In the genomic region with DNA sequence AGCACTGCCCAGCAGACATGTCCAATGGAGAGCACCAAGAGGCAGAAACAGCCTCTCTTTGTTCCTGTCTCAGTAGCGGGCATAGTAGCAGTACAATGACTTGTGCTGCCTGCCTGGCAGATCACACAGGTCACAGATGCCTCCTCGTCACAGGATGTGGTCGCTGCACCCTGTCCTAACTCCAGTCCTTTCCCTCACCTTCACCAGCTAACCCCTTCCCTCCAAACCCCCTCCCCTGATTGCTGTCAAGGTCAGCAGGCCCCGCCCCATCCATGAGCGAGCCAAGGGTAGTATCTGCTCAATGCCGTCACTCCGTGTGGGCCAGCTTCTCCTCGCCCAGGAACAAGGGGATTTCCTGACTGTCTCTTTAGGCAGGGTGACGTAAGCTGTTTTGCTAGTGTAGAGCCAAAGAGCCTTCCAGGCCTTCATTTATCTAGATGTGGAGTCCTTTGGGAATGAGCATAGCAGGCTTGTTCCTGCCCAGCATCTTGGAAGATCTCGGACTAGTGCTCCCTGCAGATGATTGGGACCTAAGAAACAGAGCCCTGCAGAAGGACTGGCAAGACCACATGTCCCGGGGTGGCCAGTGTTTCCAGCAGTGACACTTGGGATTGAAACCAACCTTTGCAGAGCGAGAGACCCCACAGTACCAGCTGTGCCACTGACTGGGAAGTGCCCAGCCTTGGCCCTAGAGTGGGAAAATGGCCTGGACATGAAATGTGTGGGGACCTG, we compare ENCODE assay signal across 1 cellular context.
TF ChIP-seq lines count a peak whose summit lies in the region.

No MANE protein-coding gene starts in this region.

TF ChIP-seq in GM12878, 131 proteins besides CTCF, POLR2A, EP300 and RAD21 (continued from another document and continues in another):
- TF ChIP-seq SKIL (IDR thresholded peaks at IDR 0.05; ENCODE audit: low read depth, poor library complexity, severe bottlenecking): no peak
- no peak for TF ChIP-seq E2F8 (IDR thresholded peaks at IDR 0.05; ENCODE audit: low read depth, partially characterized antibody)
- peak; percentile 56 to 64 for TF ChIP-seq IKZF2 (IDR thresholded peaks at IDR 0.05)
- TF ChIP-seq BACH1 (IDR thresholded peaks at IDR 0.05; ENCODE audit: borderline replicate concordance): no peak
- TF ChIP-seq TARDBP (IDR thresholded peaks at IDR 0.05; ENCODE audit: borderline replicate concordance): no peak
- TF ChIP-seq KAT2A (conservative IDR thresholded peaks at IDR 0.05; ENCODE audit: control insufficient read depth, low read depth, low read length): no peak
- TF ChIP-seq ZNF217 (IDR thresholded peaks at IDR 0.05): no peak
- peak; percentile 5; the same call in 1 of the 2 replicates for TF ChIP-seq BMI1 (IDR thresholded peaks at IDR 0.05; ENCODE audit: borderline replicate concordance)
- no peak for TF ChIP-seq TCF12 (IDR thresholded peaks at IDR 0.05; ENCODE audit: low read depth, low read length)
- TF ChIP-seq CEBPB (IDR thresholded peaks at IDR 0.05; ENCODE audit: borderline replicate concordance in 1 of 2, low read depth in 2 of 2, low read length in 2 of 2): no peak
- TF ChIP-seq POLR2AphosphoS5 (IDR thresholded peaks at IDR 0.05; ENCODE audit: low read length): no peak
- no peak for TF ChIP-seq SMC3 (IDR thresholded peaks at IDR 0.05; ENCODE audit: borderline replicate concordance, low read length)
- no peak for TF ChIP-seq NFYA (IDR thresholded peaks at IDR 0.05; ENCODE audit: borderline replicate concordance, low read depth, low read length)
- TF ChIP-seq, protein P1, sequence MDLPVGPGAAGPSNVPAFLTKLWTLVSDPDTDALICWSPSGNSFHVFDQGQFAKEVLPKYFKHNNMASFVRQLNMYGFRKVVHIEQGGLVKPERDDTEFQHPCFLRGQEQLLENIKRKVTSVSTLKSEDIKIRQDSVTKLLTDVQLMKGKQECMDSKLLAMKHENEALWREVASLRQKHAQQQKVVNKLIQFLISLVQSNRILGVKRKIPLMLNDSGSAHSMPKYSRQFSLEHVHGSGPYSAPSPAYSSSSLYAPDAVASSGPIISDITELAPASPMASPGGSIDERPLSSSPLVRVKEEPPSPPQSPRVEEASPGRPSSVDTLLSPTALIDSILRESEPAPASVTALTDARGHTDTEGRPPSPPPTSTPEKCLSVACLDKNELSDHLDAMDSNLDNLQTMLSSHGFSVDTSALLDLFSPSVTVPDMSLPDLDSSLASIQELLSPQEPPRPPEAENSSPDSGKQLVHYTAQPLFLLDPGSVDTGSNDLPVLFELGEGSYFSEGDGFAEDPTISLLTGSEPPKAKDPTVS (IDR thresholded peaks at IDR 0.05; ENCODE audit: low read depth, low read length): no peak
- peak; percentile 74; the same call in 1 of the 2 replicates for TF ChIP-seq DPF2 (IDR thresholded peaks at IDR 0.05)
- no peak for TF ChIP-seq RCOR1 (conservative IDR thresholded peaks at IDR 0.05; ENCODE audit: low read depth, low read length)
- no peak for TF ChIP-seq ZNF384 (IDR thresholded peaks at IDR 0.05; ENCODE audit: borderline replicate concordance, low read depth, low read length)
- no peak for TF ChIP-seq ASH2L (IDR thresholded peaks at IDR 0.05; ENCODE audit: borderline replicate concordance, low read depth)
- no peak for TF ChIP-seq MXI1 (IDR thresholded peaks at IDR 0.05; ENCODE audit: low read depth, low read length)
- TF ChIP-seq POU2F2 (IDR thresholded peaks at IDR 0.05; ENCODE audit: borderline replicate concordance, low read depth, low read length): no peak
- TF ChIP-seq MEF2A (IDR thresholded peaks at IDR 0.05; ENCODE audit: insufficient read depth, low read depth, low read length): no peak
- TF ChIP-seq, protein P2, sequence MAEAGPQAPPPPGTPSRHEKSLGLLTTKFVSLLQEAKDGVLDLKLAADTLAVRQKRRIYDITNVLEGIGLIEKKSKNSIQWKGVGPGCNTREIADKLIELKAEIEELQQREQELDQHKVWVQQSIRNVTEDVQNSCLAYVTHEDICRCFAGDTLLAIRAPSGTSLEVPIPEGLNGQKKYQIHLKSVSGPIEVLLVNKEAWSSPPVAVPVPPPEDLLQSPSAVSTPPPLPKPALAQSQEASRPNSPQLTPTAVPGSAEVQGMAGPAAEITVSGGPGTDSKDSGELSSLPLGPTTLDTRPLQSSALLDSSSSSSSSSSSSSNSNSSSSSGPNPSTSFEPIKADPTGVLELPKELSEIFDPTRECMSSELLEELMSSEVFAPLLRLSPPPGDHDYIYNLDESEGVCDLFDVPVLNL (IDR thresholded peaks at IDR 0.05; ENCODE audit: low read depth, low read length): no peak
- TF ChIP-seq NRF1 (conservative IDR thresholded peaks at IDR 0.05; ENCODE audit: low read depth, low read length): no peak
- no peak for TF ChIP-seq RB1 (IDR thresholded peaks at IDR 0.05; ENCODE audit: borderline replicate concordance)
- TF ChIP-seq SUZ12 (IDR thresholded peaks at IDR 0.05; ENCODE audit: unreplicated experiment): no peak
- no peak for TF ChIP-seq ETV6 (conservative IDR thresholded peaks at IDR 0.05 in 1 of 2, IDR thresholded peaks at IDR 0.05 in 1 of 2; ENCODE audit: borderline replicate concordance in 1 of 2, low read depth in 1 of 2)
- no peak for TF ChIP-seq RELA (IDR thresholded peaks at IDR 0.05; ENCODE audit: borderline replicate concordance, partially characterized antibody)
- TF ChIP-seq ATF2 (IDR thresholded peaks at IDR 0.05; ENCODE audit: low read length): no peak
- no peak for TF ChIP-seq SP1 (IDR thresholded peaks at IDR 0.05; ENCODE audit: low read depth, low read length)
- no peak for TF ChIP-seq SPI1 (IDR thresholded peaks at IDR 0.05; ENCODE audit: borderline replicate concordance, insufficient read depth, low read depth, low read length)
- no peak for TF ChIP-seq ZZZ3 (IDR thresholded peaks at IDR 0.05; ENCODE audit: control insufficient read depth, insufficient read length, low read depth)
- no peak for TF ChIP-seq FOXK2 (IDR thresholded peaks at IDR 0.05)
- no peak for TF ChIP-seq BCL3 (IDR thresholded peaks at IDR 0.05; ENCODE audit: borderline replicate concordance, insufficient read depth, low read depth, low read length, poor library complexity, severe bottlenecking)
- TF ChIP-seq CHD2 (IDR thresholded peaks at IDR 0.05; ENCODE audit: borderline replicate concordance, low read depth, low read length): no peak
- TF ChIP-seq TAF1 (IDR thresholded peaks at IDR 0.05; ENCODE audit: borderline replicate concordance, low read depth, low read length): no peak
- peak; percentile 36; the same call in 1 of the 2 replicates for TF ChIP-seq RUNX3 (IDR thresholded peaks at IDR 0.05; ENCODE audit: low read length)
- no peak for TF ChIP-seq ZSCAN29 (IDR thresholded peaks at IDR 0.05)
- TF ChIP-seq, protein P3, sequence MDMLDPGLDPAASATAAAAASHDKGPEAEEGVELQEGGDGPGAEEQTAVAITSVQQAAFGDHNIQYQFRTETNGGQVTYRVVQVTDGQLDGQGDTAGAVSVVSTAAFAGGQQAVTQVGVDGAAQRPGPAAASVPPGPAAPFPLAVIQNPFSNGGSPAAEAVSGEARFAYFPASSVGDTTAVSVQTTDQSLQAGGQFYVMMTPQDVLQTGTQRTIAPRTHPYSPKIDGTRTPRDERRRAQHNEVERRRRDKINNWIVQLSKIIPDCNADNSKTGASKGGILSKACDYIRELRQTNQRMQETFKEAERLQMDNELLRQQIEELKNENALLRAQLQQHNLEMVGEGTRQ (IDR thresholded peaks at IDR 0.05; ENCODE audit: borderline replicate concordance, low read depth, low read length): no peak
- TF ChIP-seq NFIC (IDR thresholded peaks at IDR 0.05; ENCODE audit: low read depth, low read length): no peak
- TF ChIP-seq ZBTB40 (IDR thresholded peaks at IDR 0.05; ENCODE audit: borderline replicate concordance): no peak
- no peak for TF ChIP-seq BRCA1 (IDR thresholded peaks at IDR 0.05; ENCODE audit: low read depth, low read length)
- TF ChIP-seq EGR1 (IDR thresholded peaks at IDR 0.05; ENCODE audit: borderline replicate concordance in 1 of 2, low read depth in 2 of 2, low read length in 2 of 2): no peak
- no peak; the same call in 1 of the 2 replicates for TF ChIP-seq SMARCA5 (IDR thresholded peaks at IDR 0.05)
